In the genomic region with DNA sequence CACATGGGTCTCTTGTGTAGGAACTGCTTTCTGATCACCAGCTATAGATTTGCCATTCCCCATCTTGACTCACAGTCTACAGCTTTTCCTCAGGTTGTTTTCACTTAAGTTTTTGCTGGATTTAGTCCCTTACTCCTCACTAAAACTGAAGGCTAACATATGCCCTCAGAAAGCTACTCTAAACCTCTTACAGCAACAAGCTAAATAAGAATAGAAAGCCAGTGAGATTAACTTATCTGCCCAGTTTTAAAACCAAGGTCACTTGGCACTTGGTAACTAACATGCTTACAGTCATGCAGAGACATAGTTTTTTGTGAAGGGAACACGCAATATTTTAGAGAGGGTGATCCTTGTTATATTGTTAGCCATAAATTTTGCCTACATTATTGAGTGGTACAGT, we compare ENCODE assay signal across 3 cellular contexts.
TF ChIP-seq lines count a peak whose summit lies in the region.

A gene with protein sequence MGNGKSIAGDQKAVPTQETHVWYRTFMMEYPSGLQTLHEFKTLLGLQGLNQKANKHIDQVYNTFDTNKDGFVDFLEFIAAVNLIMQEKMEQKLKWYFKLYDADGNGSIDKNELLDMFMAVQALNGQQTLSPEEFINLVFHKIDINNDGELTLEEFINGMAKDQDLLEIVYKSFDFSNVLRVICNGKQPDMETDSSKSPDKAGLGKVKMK (minus strand): TSS at position 180 of the 400 bp plus-strand sequence. CDS start 117 bp downstream, at position 63.

TF ChIP-seq in SK-N-SH, 30 proteins besides CTCF, POLR2A, EP300 and RAD21:
- TF ChIP-seq MXI1 (IDR thresholded peaks at IDR 0.05; ENCODE audit: low read depth, low read length) (no peak), FOXJ3 (CRISPR knock-in tag; IDR thresholded peaks at IDR 0.05) (no peak), GATA2 (CRISPR knock-in tag; IDR thresholded peaks at IDR 0.05) (no peak), SMC3 (IDR thresholded peaks at IDR 0.05; ENCODE audit: low read depth, low read length) (no peak), RXRA (IDR thresholded peaks at IDR 0.05; ENCODE audit: borderline replicate concordance, low read depth) (no peak), RCOR1 (IDR thresholded peaks at IDR 0.05; ENCODE audit: low read length) (no peak), RFX5 (IDR thresholded peaks at IDR 0.05; ENCODE audit: low read length) (no peak), CHD2 (IDR thresholded peaks at IDR 0.05; ENCODE audit: low read length, partially characterized antibody) (no peak), TAF1 (IDR thresholded peaks at IDR 0.05; ENCODE audit: borderline replicate concordance, low read depth, low read length) (no peak), POLR2AphosphoS5 (IDR thresholded peaks at IDR 0.05; ENCODE audit: low read depth, low read length) (no peak), YY1 (IDR thresholded peaks at IDR 0.05; ENCODE audit: low read depth) (no peak), JUND (IDR thresholded peaks at IDR 0.05) (no peak), EZH2phosphoT487 (IDR thresholded peaks at IDR 0.05; ENCODE audit: borderline replicate concordance, low read depth) (no peak), FOXM1 (IDR thresholded peaks at IDR 0.05; ENCODE audit: low read depth) (no peak)
- TF ChIP-seq, protein P1, sequence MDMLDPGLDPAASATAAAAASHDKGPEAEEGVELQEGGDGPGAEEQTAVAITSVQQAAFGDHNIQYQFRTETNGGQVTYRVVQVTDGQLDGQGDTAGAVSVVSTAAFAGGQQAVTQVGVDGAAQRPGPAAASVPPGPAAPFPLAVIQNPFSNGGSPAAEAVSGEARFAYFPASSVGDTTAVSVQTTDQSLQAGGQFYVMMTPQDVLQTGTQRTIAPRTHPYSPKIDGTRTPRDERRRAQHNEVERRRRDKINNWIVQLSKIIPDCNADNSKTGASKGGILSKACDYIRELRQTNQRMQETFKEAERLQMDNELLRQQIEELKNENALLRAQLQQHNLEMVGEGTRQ (IDR thresholded peaks at IDR 0.05; ENCODE audit: borderline replicate concordance, low read depth, low read length) = no peak
- TF ChIP-seq, protein P2, sequence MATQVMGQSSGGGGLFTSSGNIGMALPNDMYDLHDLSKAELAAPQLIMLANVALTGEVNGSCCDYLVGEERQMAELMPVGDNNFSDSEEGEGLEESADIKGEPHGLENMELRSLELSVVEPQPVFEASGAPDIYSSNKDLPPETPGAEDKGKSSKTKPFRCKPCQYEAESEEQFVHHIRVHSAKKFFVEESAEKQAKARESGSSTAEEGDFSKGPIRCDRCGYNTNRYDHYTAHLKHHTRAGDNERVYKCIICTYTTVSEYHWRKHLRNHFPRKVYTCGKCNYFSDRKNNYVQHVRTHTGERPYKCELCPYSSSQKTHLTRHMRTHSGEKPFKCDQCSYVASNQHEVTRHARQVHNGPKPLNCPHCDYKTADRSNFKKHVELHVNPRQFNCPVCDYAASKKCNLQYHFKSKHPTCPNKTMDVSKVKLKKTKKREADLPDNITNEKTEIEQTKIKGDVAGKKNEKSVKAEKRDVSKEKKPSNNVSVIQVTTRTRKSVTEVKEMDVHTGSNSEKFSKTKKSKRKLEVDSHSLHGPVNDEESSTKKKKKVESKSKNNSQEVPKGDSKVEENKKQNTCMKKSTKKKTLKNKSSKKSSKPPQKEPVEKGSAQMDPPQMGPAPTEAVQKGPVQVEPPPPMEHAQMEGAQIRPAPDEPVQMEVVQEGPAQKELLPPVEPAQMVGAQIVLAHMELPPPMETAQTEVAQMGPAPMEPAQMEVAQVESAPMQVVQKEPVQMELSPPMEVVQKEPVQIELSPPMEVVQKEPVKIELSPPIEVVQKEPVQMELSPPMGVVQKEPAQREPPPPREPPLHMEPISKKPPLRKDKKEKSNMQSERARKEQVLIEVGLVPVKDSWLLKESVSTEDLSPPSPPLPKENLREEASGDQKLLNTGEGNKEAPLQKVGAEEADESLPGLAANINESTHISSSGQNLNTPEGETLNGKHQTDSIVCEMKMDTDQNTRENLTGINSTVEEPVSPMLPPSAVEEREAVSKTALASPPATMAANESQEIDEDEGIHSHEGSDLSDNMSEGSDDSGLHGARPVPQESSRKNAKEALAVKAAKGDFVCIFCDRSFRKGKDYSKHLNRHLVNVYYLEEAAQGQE (IDR thresholded peaks at IDR 0.05; ENCODE audit: low read depth, low read length) = no peak
- TF ChIP-seq, protein P3, sequence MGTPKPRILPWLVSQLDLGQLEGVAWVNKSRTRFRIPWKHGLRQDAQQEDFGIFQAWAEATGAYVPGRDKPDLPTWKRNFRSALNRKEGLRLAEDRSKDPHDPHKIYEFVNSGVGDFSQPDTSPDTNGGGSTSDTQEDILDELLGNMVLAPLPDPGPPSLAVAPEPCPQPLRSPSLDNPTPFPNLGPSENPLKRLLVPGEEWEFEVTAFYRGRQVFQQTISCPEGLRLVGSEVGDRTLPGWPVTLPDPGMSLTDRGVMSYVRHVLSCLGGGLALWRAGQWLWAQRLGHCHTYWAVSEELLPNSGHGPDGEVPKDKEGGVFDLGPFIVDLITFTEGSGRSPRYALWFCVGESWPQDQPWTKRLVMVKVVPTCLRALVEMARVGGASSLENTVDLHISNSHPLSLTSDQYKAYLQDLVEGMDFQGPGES (IDR thresholded peaks at IDR 0.05; ENCODE audit: low read depth, low read length) = no peak

TF ChIP-seq in SK-N-SH treated with all-trans-retinoic acid at 6 μM for 48 hours, 23 proteins besides CTCF, POLR2A, EP300 and RAD21 (continues in another document):
- TF ChIP-seq ISL1 (CRISPR knock-in tag; IDR thresholded peaks at IDR 0.05) (no peak), RARB (CRISPR knock-in tag; IDR thresholded peaks at IDR 0.05) (no peak), TCF4 (CRISPR knock-in tag; IDR thresholded peaks at IDR 0.05; ENCODE audit: borderline replicate concordance) (no peak), PPARA (CRISPR knock-in tag; IDR thresholded peaks at IDR 0.05; ENCODE audit: borderline replicate concordance) (no peak), BACH2 (CRISPR knock-in tag; IDR thresholded peaks at IDR 0.05; ENCODE audit: borderline replicate concordance) (no peak), ARNTL (CRISPR knock-in tag; IDR thresholded peaks at IDR 0.05; ENCODE audit: borderline replicate concordance, low read depth) (no peak), GLIS3 (CRISPR knock-in tag; IDR thresholded peaks at IDR 0.05) (no peak), OSR1 (CRISPR knock-in tag; IDR thresholded peaks at IDR 0.05) (no peak), TOX (CRISPR knock-in tag; IDR thresholded peaks at IDR 0.05; ENCODE audit: borderline replicate concordance) (no peak), ZFP3 (CRISPR knock-in tag; IDR thresholded peaks at IDR 0.05) (no peak), ZC3H10 (CRISPR knock-in tag; IDR thresholded peaks at IDR 0.05) (no peak), ZNF8 (CRISPR knock-in tag; IDR thresholded peaks at IDR 0.05) (no peak)
- TF ChIP-seq, protein P4, sequence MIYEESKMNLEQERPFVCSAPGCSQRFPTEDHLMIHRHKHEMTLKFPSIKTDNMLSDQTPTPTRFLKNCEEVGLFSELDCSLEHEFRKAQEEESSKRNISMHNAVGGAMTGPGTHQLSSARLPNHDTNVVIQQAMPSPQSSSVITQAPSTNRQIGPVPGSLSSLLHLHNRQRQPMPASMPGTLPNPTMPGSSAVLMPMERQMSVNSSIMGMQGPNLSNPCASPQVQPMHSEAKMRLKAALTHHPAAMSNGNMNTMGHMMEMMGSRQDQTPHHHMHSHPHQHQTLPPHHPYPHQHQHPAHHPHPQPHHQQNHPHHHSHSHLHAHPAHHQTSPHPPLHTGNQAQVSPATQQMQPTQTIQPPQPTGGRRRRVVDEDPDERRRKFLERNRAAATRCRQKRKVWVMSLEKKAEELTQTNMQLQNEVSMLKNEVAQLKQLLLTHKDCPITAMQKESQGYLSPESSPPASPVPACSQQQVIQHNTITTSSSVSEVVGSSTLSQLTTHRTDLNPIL (CRISPR knock-in tag; IDR thresholded peaks at IDR 0.05; ENCODE audit: low read depth) = no peak
- TF ChIP-seq, protein P5, sequence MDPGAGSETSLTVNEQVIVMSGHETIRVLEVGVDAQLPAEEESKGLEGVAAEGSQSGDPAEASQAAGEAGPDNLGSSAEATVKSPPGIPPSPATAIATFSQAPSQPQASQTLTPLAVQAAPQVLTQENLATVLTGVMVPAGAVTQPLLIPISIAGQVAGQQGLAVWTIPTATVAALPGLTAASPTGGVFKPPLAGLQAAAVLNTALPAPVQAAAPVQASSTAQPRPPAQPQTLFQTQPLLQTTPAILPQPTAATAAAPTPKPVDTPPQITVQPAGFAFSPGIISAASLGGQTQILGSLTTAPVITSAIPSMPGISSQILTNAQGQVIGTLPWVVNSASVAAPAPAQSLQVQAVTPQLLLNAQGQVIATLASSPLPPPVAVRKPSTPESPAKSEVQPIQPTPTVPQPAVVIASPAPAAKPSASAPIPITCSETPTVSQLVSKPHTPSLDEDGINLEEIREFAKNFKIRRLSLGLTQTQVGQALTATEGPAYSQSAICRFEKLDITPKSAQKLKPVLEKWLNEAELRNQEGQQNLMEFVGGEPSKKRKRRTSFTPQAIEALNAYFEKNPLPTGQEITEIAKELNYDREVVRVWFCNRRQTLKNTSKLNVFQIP (CRISPR knock-in tag; IDR thresholded peaks at IDR 0.05; ENCODE audit: borderline replicate concordance, low read depth) = no peak

TF ChIP-seq in H1, 55 proteins besides CTCF, POLR2A, EP300 and RAD21:
- TF ChIP-seq RNF2 (IDR thresholded peaks at IDR 0.05; ENCODE audit: borderline replicate concordance, low read depth, low read length, missing control alignments, poor library complexity, severe bottlenecking) (no peak), CTBP2 (IDR thresholded peaks at IDR 0.05; ENCODE audit: borderline replicate concordance, insufficient read depth, insufficient read length, low read length) (no peak), SIX5 (IDR thresholded peaks at IDR 0.05; ENCODE audit: low read depth, low read length) (no peak)
